Comparison of ENCODE assay signal across 8 cellular contexts in genomic region chr2:71510196-71510807, GRCh38. TPM values are rescaled to one million over a fixed set of nuclear protein-coding genes. Genes with fewer than 3 reads are reported as not detected.
DNase-seq lines count a peak whose midpoint lies in the region; ATAC-seq and TF ChIP-seq lines count a peak whose summit lies in the region.

No MANE protein-coding gene starts in this region.

- H3K4me3 ChIP-seq in HFF-Myc (replicated peaks; ENCODE audit: low read depth, low read length) = no peak overlapping the region

- no peak overlapping the region for H3K4me3 Mint-ChIP-seq in activated CD4-positive, alpha-beta memory T cell treated with anti-CD3 and anti-CD28 coated beads for 36 hours
- no peak overlapping the region for H3K4me3 Mint-ChIP-seq in memory B cell

- intact Hi-C loops in activated CD4-positive, alpha-beta memory T cell treated with anti-CD3 and anti-CD28 coated beads for 36 hours (cut with micrococcal nuclease) = loop anchor here (1.0 to 10.0 kb wide), 4 partner anchors 49 to 486 kb away; no protein-coding TSS in a partner anchor

- H3K27me3 Mint-ChIP-seq in activated CD4-positive, alpha-beta memory T cell treated with anti-CD3 and anti-CD28 coated beads for 36 hours = peaks cover 5% of the 10 kb centered on the region
- H3K27me3 Mint-ChIP-seq in memory B cell = peaks cover 3% of the 10 kb centered on the region

- TF ChIP-seq CTCF in HFF-Myc (IDR thresholded peaks at IDR 0.05; ENCODE audit: low read depth, low read length, missing control alignments) = peak; percentile 91

- DNase-seq in DMS 273 (lab: John Stamatoyannopoulos, UW; ENCODE audit: unreplicated experiment) (peak; percentile 84), HFF-Myc (ENCODE audit: extremely low read depth, low read depth) (peak; percentile 15), NCI-H510A treated with DMSO at 0.1 percent for 48 hours (lab: John Stamatoyannopoulos, UW) (peak; percentile 67), ecto neural progenitor cell (ENCODE audit: low spot score) (peak; percentile 82), memory B cell (ENCODE audit: low spot score in 2 of 2) (peak; percentile 60 to 72), NCI-H1048 (lab: John Stamatoyannopoulos, UW) (no peak)
- DNase-seq in activated CD4-positive, alpha-beta memory T cell treated with anti-CD3 and anti-CD28 coated beads for 36 hours = peak; percentile 77
- DNase-seq in stimulated activated CD8-positive, alpha-beta memory T cell treated with anti-CD3 and anti-CD28 coated beads, Interleukin-15, amount 100 ng/mL, for 4 hours (ENCODE audit: low read depth in 2 of 2) = peak; percentile 14 to 42

- no peaks in the 10 kb centered on the region for H3K9me3 Mint-ChIP-seq in activated CD4-positive, alpha-beta memory T cell treated with anti-CD3 and anti-CD28 coated beads for 36 hours
- no peaks in the 10 kb centered on the region for H3K9me3 Mint-ChIP-seq in memory B cell

- H3K27ac Mint-ChIP-seq in activated CD4-positive, alpha-beta memory T cell treated with anti-CD3 and anti-CD28 coated beads for 36 hours = no peak overlapping the region
- H3K27ac Mint-ChIP-seq in memory B cell = no peak overlapping the region

- no peaks in the 10 kb centered on the region for H3K36me3 Mint-ChIP-seq in activated CD4-positive, alpha-beta memory T cell treated with anti-CD3 and anti-CD28 coated beads for 36 hours
- no peaks in the 10 kb centered on the region for H3K36me3 Mint-ChIP-seq in memory B cell

- POLR2A ChIA-PET in activated CD4-positive, alpha-beta memory T cell treated with anti-CD3 and anti-CD28 coated beads for 36 hours (lab: Charles Lee) = no interaction called here

- CTCF ChIA-PET in activated CD4-positive, alpha-beta memory T cell treated with anti-CD3 and anti-CD28 coated beads for 36 hours (lab: Charles Lee) = interaction anchor here (0.5 to 9.0 kb wide), 33 partner anchors 8 to 509 kb away, joined by 3 to 195 read pairs (median 3); no protein-coding TSS in a partner anchor

- ATAC-seq in memory B cell (ENCODE audit: low read depth) = peak; percentile 57

- H3K4me1 Mint-ChIP-seq in activated CD4-positive, alpha-beta memory T cell treated with anti-CD3 and anti-CD28 coated beads for 36 hours (ENCODE audit: low read depth) = no peaks in the 10 kb centered on the region
- H3K4me1 Mint-ChIP-seq in memory B cell = no peaks in the 10 kb centered on the region

RNA-seq across cellular contexts. Expression of gene DYSF, which starts 56.9 kb away (rescaled TPM):
- total RNA-seq in activated CD4-positive, alpha-beta memory T cell treated with anti-CD3 and anti-CD28 coated beads for 36 hours = not detected
